Comparison of ENCODE assay signal across 1 cellular context in the genomic region with DNA sequence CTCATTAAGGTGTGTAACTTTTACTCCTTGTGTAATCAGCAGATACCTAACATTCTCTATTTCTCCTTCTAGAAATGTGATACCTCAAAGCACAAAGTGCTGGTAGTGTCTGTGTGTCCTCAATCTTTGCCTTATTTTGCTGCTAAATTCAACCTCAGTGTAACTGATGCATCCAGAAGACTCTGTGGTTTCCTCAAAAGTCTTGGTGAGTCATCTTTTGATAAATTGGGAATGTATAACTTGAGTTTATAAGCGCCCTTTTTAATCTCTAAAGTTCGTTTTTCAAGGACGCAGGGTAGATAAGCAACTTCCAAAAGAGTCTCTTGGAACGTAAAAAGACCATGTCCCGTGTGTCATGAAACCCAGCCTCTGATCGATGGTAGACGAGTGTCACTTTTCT.
TF ChIP-seq lines count a peak whose summit lies in the region.

No MANE protein-coding gene starts in this region.

TF ChIP-seq in HepG2, 621 proteins besides CTCF, POLR2A, EP300 and RAD21:
- TF ChIP-seq ZNF737 (CRISPR knock-in tag; IDR thresholded peaks at IDR 0.05; ENCODE audit: borderline replicate concordance): no peak
- TF ChIP-seq FOXM1 (CRISPR knock-in tag; IDR thresholded peaks at IDR 0.05): no peak
- TF ChIP-seq, protein P1, sequence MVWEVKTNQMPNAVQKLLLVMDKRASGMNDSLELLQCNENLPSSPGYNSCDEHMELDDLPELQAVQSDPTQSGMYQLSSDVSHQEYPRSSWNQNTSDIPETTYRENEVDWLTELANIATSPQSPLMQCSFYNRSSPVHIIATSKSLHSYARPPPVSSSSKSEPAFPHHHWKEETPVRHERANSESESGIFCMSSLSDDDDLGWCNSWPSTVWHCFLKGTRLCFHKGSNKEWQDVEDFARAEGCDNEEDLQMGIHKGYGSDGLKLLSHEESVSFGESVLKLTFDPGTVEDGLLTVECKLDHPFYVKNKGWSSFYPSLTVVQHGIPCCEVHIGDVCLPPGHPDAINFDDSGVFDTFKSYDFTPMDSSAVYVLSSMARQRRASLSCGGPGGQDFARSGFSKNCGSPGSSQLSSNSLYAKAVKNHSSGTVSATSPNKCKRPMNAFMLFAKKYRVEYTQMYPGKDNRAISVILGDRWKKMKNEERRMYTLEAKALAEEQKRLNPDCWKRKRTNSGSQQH (CRISPR knock-in tag; IDR thresholded peaks at IDR 0.05; ENCODE audit: low read depth): no peak
- TF ChIP-seq RAD51 (IDR thresholded peaks at IDR 0.05; ENCODE audit: borderline replicate concordance): no peak
- TF ChIP-seq, protein P2, sequence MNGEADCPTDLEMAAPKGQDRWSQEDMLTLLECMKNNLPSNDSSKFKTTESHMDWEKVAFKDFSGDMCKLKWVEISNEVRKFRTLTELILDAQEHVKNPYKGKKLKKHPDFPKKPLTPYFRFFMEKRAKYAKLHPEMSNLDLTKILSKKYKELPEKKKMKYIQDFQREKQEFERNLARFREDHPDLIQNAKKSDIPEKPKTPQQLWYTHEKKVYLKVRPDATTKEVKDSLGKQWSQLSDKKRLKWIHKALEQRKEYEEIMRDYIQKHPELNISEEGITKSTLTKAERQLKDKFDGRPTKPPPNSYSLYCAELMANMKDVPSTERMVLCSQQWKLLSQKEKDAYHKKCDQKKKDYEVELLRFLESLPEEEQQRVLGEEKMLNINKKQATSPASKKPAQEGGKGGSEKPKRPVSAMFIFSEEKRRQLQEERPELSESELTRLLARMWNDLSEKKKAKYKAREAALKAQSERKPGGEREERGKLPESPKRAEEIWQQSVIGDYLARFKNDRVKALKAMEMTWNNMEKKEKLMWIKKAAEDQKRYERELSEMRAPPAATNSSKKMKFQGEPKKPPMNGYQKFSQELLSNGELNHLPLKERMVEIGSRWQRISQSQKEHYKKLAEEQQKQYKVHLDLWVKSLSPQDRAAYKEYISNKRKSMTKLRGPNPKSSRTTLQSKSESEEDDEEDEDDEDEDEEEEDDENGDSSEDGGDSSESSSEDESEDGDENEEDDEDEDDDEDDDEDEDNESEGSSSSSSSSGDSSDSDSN (CRISPR knock-in tag; IDR thresholded peaks at IDR 0.05): no peak
- TF ChIP-seq SIN3B (IDR thresholded peaks at IDR 0.05; ENCODE audit: low read length): no peak
- TF ChIP-seq XBP1 (CRISPR knock-in tag; IDR thresholded peaks at IDR 0.05): no peak
- TF ChIP-seq, protein P3, sequence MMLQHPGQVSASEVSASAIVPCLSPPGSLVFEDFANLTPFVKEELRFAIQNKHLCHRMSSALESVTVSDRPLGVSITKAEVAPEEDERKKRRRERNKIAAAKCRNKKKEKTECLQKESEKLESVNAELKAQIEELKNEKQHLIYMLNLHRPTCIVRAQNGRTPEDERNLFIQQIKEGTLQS (CRISPR knock-in tag; IDR thresholded peaks at IDR 0.05): no peak
- TF ChIP-seq ZNF891 (CRISPR knock-in tag; IDR thresholded peaks at IDR 0.05): no peak
- no peak for TF ChIP-seq ZFP36 (IDR thresholded peaks at IDR 0.05; ENCODE audit: borderline replicate concordance, low read depth, low read length, partially characterized antibody)
- TF ChIP-seq RARA (CRISPR knock-in tag; IDR thresholded peaks at IDR 0.05): no peak
- TF ChIP-seq ZNF446 (CRISPR knock-in tag; IDR thresholded peaks at IDR 0.05): no peak
- TF ChIP-seq, protein P4, sequence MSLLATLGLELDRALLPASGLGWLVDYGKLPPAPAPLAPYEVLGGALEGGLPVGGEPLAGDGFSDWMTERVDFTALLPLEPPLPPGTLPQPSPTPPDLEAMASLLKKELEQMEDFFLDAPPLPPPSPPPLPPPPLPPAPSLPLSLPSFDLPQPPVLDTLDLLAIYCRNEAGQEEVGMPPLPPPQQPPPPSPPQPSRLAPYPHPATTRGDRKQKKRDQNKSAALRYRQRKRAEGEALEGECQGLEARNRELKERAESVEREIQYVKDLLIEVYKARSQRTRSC (CRISPR knock-in tag; IDR thresholded peaks at IDR 0.05; ENCODE audit: low read depth): no peak
- TF ChIP-seq, protein P5, sequence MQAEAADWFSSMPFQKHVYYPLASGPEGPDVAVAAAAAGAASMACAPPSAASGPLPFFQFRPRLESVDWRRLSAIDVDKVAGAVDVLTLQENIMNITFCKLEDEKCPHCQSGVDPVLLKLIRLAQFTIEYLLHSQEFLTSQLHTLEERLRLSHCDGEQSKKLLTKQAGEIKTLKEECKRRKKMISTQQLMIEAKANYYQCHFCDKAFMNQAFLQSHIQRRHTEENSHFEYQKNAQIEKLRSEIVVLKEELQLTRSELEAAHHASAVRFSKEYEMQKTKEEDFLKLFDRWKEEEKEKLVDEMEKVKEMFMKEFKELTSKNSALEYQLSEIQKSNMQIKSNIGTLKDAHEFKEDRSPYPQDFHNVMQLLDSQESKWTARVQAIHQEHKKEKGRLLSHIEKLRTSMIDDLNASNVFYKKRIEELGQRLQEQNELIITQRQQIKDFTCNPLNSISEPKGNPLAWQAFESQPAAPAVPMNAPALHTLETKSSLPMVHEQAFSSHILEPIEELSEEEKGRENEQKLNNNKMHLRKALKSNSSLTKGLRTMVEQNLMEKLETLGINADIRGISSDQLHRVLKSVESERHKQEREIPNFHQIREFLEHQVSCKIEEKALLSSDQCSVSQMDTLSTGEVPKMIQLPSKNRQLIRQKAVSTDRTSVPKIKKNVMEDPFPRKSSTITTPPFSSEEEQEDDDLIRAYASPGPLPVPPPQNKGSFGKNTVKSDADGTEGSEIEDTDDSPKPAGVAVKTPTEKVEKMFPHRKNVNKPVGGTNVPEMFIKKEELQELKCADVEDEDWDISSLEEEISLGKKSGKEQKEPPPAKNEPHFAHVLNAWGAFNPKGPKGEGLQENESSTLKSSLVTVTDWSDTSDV (CRISPR knock-in tag; IDR thresholded peaks at IDR 0.05): no peak
- no peak for TF ChIP-seq MXI1 (IDR thresholded peaks at IDR 0.05; ENCODE audit: borderline replicate concordance, low read depth, low read length)
- TF ChIP-seq, protein P6, sequence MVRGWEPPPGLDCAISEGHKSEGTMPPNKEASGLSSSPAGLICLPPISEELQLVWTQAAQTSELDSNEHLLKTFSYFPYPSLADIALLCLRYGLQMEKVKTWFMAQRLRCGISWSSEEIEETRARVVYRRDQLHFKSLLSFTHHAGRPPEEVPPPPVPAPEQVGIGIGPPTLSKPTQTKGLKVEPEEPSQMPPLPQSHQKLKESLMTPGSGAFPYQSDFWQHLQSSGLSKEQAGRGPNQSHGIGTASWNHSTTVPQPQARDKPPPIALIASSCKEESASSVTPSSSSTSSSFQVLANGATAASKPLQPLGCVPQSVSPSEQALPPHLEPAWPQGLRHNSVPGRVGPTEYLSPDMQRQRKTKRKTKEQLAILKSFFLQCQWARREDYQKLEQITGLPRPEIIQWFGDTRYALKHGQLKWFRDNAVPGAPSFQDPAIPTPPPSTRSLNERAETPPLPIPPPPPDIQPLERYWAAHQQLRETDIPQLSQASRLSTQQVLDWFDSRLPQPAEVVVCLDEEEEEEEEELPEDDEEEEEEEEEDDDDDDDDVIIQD (CRISPR knock-in tag; IDR thresholded peaks at IDR 0.05; ENCODE audit: low read depth): no peak
